8 cellular contexts compared by ENCODE assay signal in the genomic region with DNA sequence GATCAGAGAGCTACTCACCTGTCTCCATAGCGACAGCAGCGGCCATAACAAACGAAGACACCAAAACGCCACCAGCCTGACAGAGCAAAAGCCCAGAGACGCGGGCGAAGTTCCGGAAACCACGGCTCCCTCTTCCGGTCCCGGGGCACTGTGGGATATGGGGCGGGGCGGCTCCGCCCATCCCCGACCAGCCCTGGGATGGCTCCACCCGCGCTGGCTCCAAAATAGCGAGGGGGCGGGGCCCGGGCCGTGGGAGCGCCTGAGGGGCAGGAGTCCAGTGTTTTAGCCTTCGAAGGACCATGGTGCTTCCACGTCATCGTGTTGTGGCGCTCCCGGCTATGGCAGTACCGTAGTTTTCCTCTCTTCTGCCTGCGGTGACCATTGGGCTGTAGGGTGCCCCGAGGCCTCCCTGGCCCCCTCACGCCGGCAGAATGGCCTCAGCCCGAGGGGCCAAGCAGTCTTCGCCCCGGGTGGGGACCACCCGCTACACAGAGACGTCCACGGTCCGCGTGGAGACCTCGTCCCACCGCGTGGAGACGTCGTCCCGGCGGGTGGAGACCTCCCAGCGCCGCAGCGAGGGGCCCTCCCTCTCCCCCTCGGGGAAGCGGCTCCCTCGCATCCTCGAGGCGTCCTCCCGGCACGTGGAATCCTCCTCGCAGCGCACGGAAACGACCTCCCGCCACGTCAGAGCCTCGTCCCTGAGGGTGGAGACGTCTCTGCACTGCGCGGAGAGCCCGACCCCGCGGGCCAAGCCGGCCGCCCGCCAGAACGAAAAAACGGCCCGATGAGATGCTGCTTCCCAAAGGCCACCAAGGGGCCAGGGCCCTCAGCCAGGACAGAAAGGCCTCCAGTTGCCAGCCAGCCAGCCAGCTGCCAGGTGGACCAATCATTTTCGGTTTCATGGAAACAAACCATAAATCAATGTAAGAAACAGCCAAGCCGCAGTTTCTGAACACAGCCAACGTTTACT. TPM values are rescaled to one million over a fixed set of nuclear protein-coding genes. Genes with fewer than 3 reads are reported as not detected.
A peak's percentile ranks its signal among the peaks of the same experiment; 100 is the strongest.
DNase-seq lines count a peak whose midpoint lies in the region; ATAC-seq and TF ChIP-seq lines count a peak whose summit lies in the region.

C17orf100 (plus strand) TSS at position 280 of the 970 bp plus-strand sequence; CDS start at position 432, 152 bp downstream.
MED31 (minus strand) TSS at position 123 of the 970 bp plus-strand sequence; CDS start at position 46, 77 bp downstream.

- POLR2A ChIA-PET in naive thymus-derived CD4-positive, alpha-beta T cell (lab: Charles Lee): interaction anchor here (0.5 to 3.8 kb wide), 3 partner anchors 11 to 1595 kb away, joined by 3 to 51 read pairs (median 5); partner anchors contain the start of genes KIAA0753, TP53 and TXNDC17

- H3K27me3 Mint-ChIP-seq in activated T-helper 17 cell treated with anti-CD3 and anti-CD28 coated beads, Interleukin-2, amount 50 U/mL, for 72 hours: no peaks in the 10 kb centered on the region
- peaks cover 0 to 29% (median 0%) of the 10 kb centered on the region in 5 donors for H3K27me3 Mint-ChIP-seq in naive thymus-derived CD4-positive, alpha-beta T cell
- H3K27me3 Mint-ChIP-seq in stimulated activated memory B cell treated with anti-CD40 and anti-IgM and Interleukin-4, amounts not matched to agents 10 μg/mL and 1 μg/mL and 100 μg/mL, for 72 hours: no peaks in the 10 kb centered on the region

- H3K4me2 ChIP-seq in GM23248 (ENCODE audit: unreplicated experiment) (peak within 1 kb of the TSS; percentile 96), fibroblast of lung (ENCODE audit: extremely low read depth, insufficient read depth, low read length) (peak within 1 kb of the TSS; percentile 87)

- peaks cover 38% of the 10 kb centered on the region for H3K4me1 Mint-ChIP-seq in activated T-helper 17 cell treated with anti-CD3 and anti-CD28 coated beads, Interleukin-2, amount 50 U/mL, for 72 hours
- H3K4me1 Mint-ChIP-seq in naive thymus-derived CD4-positive, alpha-beta T cell: peaks cover 37 to 86% (median 75%) of the 10 kb centered on the region in 7 donors
- peaks cover 59% of the 10 kb centered on the region for H3K4me1 Mint-ChIP-seq in stimulated activated memory B cell treated with anti-CD40 and anti-IgM and Interleukin-4, amounts not matched to agents 10 μg/mL and 1 μg/mL and 100 μg/mL, for 72 hours

- peaks cover 47% of the 10 kb centered on the region for H3K36me3 Mint-ChIP-seq in activated T-helper 17 cell treated with anti-CD3 and anti-CD28 coated beads, Interleukin-2, amount 50 U/mL, for 72 hours (ENCODE audit: low read depth)
- peaks cover 0 to 18% (median 7%) of the 10 kb centered on the region in 5 donors for H3K36me3 Mint-ChIP-seq in naive thymus-derived CD4-positive, alpha-beta T cell
- H3K36me3 Mint-ChIP-seq in stimulated activated memory B cell treated with anti-CD40 and anti-IgM and Interleukin-4, amounts not matched to agents 10 μg/mL and 1 μg/mL and 100 μg/mL, for 72 hours: peaks cover 17% of the 10 kb centered on the region

- H4K20me1 ChIP-seq in GM23248 (ENCODE audit: insufficient read depth) (peaks cover 6% of the 10 kb centered on the region; the same call in 1 of the 2 replicates), fibroblast of lung (ENCODE audit: control insufficient read depth, extremely low read depth, insufficient read depth, low read length) (no peaks in the 10 kb centered on the region)

- H3K4me1 ChIP-seq in GM23248 (ENCODE audit: insufficient read depth) (peaks cover 25% of the 10 kb centered on the region; the same call in 1 of the 2 replicates), fibroblast of lung (ENCODE audit: control insufficient read depth, extremely low read depth, insufficient read depth, low read length) (peaks cover 4% of the 10 kb centered on the region)
- peaks cover 21 to 26% of the 10 kb centered on the region in 2 donors for H3K4me1 ChIP-seq in naive thymus-derived CD4-positive, alpha-beta T cell (ENCODE audit: control insufficient read depth in 2 of 2, insufficient read depth in 2 of 2, low read length in 2 of 2)

- in situ Hi-C loops in GM23248 (cut with MboI): no loop called here

- H3K79me2 ChIP-seq in GM23248 (ENCODE audit: insufficient read depth) (peaks cover 40% of the 10 kb centered on the region), fibroblast of lung (ENCODE audit: control insufficient read depth, insufficient read depth, low read length) (peaks cover 26% of the 10 kb centered on the region)

- H3K9ac ChIP-seq in GM23248 (peak within 1 kb of the TSS; percentile 97), fibroblast of lung (ENCODE audit: insufficient read depth, low read length) (peak within 1 kb of the TSS; percentile 76)

- H3K4me3 ChIP-seq in GM23248 (peak within 1 kb of the TSS; percentile 88), fibroblast of lung (replicated peaks in 1 of 4; ENCODE audit: control extremely low read depth in 1 of 4, insufficient read depth in 1 of 4, low read depth in 3 of 4, low read length in 4 of 4) (peak within 1 kb of the TSS; percentile 50 to 76 (median 70))
- peak within 1 kb of the TSS; percentile 99 for H3K4me3 ChIP-seq in naive thymus-derived CD4-positive, alpha-beta T cell (ENCODE audit: low read length)

- H3F3A ChIP-seq in GM23248 (ENCODE audit: insufficient read depth): peaks cover 22% of the 10 kb centered on the region

- CTCF ChIA-PET in naive thymus-derived CD4-positive, alpha-beta T cell (lab: Charles Lee): interaction anchor here (0.9 kb wide), 1 partner anchor 11 kb away, joined by 3 read pairs; the partner anchor contains the start of genes KIAA0753 and TXNDC17

- peak; percentile 89 for DNase-seq in DMS79 treated with DMSO at 0.1 percent for 48 hours (lab: John Stamatoyannopoulos, UW)
- peak; percentile 97 for DNase-seq in GM23248
- DNase-seq in LHCN-M2 (ENCODE audit: low read depth): peak; percentile 90
- DNase-seq in RPMI7951 (ENCODE audit: low read depth): peak; percentile 91
- DNase-seq in fibroblast of lung (ENCODE audit: low read depth in 2 of 2): peak; percentile 85 to 87
- peak; percentile 89 to 97 (median 93) for DNase-seq in naive thymus-derived CD4-positive, alpha-beta T cell

- H2AFZ ChIP-seq in GM23248: peak within 1 kb of the TSS; percentile 95
- peak within 1 kb of the TSS; percentile 93 for H2AFZ ChIP-seq in fibroblast of lung (ENCODE audit: low read length)

- peak within 1 kb of the TSS; percentile 97 for H3K4me3 Mint-ChIP-seq in activated T-helper 17 cell treated with anti-CD3 and anti-CD28 coated beads, Interleukin-2, amount 50 U/mL, for 72 hours
- peak within 1 kb of the TSS; percentile 89 to 100 (median 96) for H3K4me3 Mint-ChIP-seq in naive thymus-derived CD4-positive, alpha-beta T cell
- peak within 1 kb of the TSS; percentile 99 for H3K4me3 Mint-ChIP-seq in stimulated activated memory B cell treated with anti-CD40 and anti-IgM and Interleukin-4, amounts not matched to agents 10 μg/mL and 1 μg/mL and 100 μg/mL, for 72 hours

- peak within 1 kb of the TSS; percentile 99 for H3K27ac Mint-ChIP-seq in activated T-helper 17 cell treated with anti-CD3 and anti-CD28 coated beads, Interleukin-2, amount 50 U/mL, for 72 hours
- H3K27ac Mint-ChIP-seq in naive thymus-derived CD4-positive, alpha-beta T cell: peak within 1 kb of the TSS; percentile 97 to 100 (median 99)
- H3K27ac Mint-ChIP-seq in stimulated activated memory B cell treated with anti-CD40 and anti-IgM and Interleukin-4, amounts not matched to agents 10 μg/mL and 1 μg/mL and 100 μg/mL, for 72 hours: peak within 1 kb of the TSS; percentile 98

- intact Hi-C loops in naive thymus-derived CD4-positive, alpha-beta T cell (cut with micrococcal nuclease): loop anchor here (1.0 to 10.0 kb wide), 12 partner anchors 11 to 1707 kb away; partner anchors contain the start of genes DERL2 (in 2 of the 2), KIAA0753 (in 2 of the 2), MIS12 (in 2 of the 2) and ACADVL (in 1 of the 2)

- peak; percentile 97 for ATAC-seq in activated T-helper 17 cell treated with anti-CD3 and anti-CD28 coated beads, Interleukin-2, amount 50 U/mL, for 72 hours (replicated peaks)
- peak; percentile 96 for ATAC-seq in naive thymus-derived CD4-positive, alpha-beta T cell
- ATAC-seq in stimulated activated memory B cell treated with anti-CD40 and anti-IgM and Interleukin-4, amounts not matched to agents 10 μg/mL and 1 μg/mL and 100 μg/mL, for 72 hours: peak; percentile 98

- peaks cover 19% of the 10 kb centered on the region; the same call in 1 of the 2 replicates for H3K36me3 ChIP-seq in GM23248 (ENCODE audit: low read depth)
- H3K36me3 ChIP-seq in fibroblast of lung (ENCODE audit: control insufficient read depth, insufficient read depth, low read length): no peaks in the 10 kb centered on the region
- peaks cover 0 to 20% (median 19%) of the 10 kb centered on the region in 3 experiments for H3K36me3 ChIP-seq in naive thymus-derived CD4-positive, alpha-beta T cell (ENCODE audit: control insufficient read depth in 2 of 3, insufficient read depth in 3 of 3, low read length in 3 of 3)

- WGBS in GM23248 (ENCODE audit: low coverage in 1 of 2, low lambda C conversion rate in 2 of 2, missing lambda C conversion rate in 2 of 2), 2 experiments: 2 to 5% methylated on average over 45 to 71 of the region's 79 CpGs

- no peak for TF ChIP-seq CTCF in fibroblast of lung (conservative IDR thresholded peaks at IDR 0.05 in 1 of 2, IDR thresholded peaks at IDR 0.05 in 1 of 2; ENCODE audit: low read depth in 1 of 2, low read length in 2 of 2)

- no peaks in the 10 kb centered on the region for H3K9me3 Mint-ChIP-seq in activated T-helper 17 cell treated with anti-CD3 and anti-CD28 coated beads, Interleukin-2, amount 50 U/mL, for 72 hours
- H3K9me3 Mint-ChIP-seq in naive thymus-derived CD4-positive, alpha-beta T cell: peaks cover 0 to 2% (median 0%) of the 10 kb centered on the region in 11 donors
- no peaks in the 10 kb centered on the region for H3K9me3 Mint-ChIP-seq in stimulated activated memory B cell treated with anti-CD40 and anti-IgM and Interleukin-4, amounts not matched to agents 10 μg/mL and 1 μg/mL and 100 μg/mL, for 72 hours

- H3K9me3 ChIP-seq in GM23248 (ENCODE audit: low read depth) (no peaks in the 10 kb centered on the region), fibroblast of lung (ENCODE audit: control insufficient read depth, insufficient read depth, low read depth, low read length) (no peaks in the 10 kb centered on the region)
- no peaks in the 10 kb centered on the region for H3K9me3 ChIP-seq in naive thymus-derived CD4-positive, alpha-beta T cell (ENCODE audit: control insufficient read depth in 2 of 3, low read length in 3 of 3)

- peaks cover 12% of the 10 kb centered on the region for H3K27me3 ChIP-seq in GM23248 (replicated peaks; ENCODE audit: insufficient read depth)
- peaks cover 11% of the 10 kb centered on the region for H3K27me3 ChIP-seq in fibroblast of lung (ENCODE audit: control insufficient read depth, insufficient read depth, low read length)
- H3K27me3 ChIP-seq in naive thymus-derived CD4-positive, alpha-beta T cell (ENCODE audit: control insufficient read depth in 2 of 2, insufficient read depth in 2 of 2, low read length in 2 of 2): no peaks in the 10 kb centered on the region

- no peaks in the 10 kb centered on the region for H3K9me2 ChIP-seq in GM23248 (ENCODE audit: insufficient read depth)

- H3K27ac ChIP-seq in GM23248: peak within 1 kb of the TSS; percentile 94
- H3K27ac ChIP-seq in fibroblast of lung (ENCODE audit: insufficient read depth, low read length): peak within 1 kb of the TSS; percentile 87
- H3K27ac ChIP-seq in naive thymus-derived CD4-positive, alpha-beta T cell (ENCODE audit: low read depth, low read length): peak within 1 kb of the TSS; percentile 95

RNA-seq across cellular contexts. Expression of gene C17orf100, which starts in this region (rescaled TPM):
- total RNA-seq in GM23248 (2014; rRNA removed; shearing (Covaris generic)): 0.63 and 0.86 TPM in 2 replicates
- polyA plus RNA-seq in GM23248 (2016; fragmentation: Nextera tagmentation; extraction: Ambion mirVana): 5.2 and 5.5 TPM in 2 replicates
- total RNA-seq in LHCN-M2 (2014; rRNA removed): 0.45 and 0.92 TPM in 2 replicates
- polyA plus RNA-seq in LHCN-M2 (2012): 1.6 TPM
- 0.12 and 0.39 TPM in 2 replicates for total RNA-seq in RPMI7951 (2014; rRNA removed; shearing (Covaris generic))
- total RNA-seq in activated T-helper 17 cell treated with anti-CD3 and anti-CD28 coated beads, Interleukin-2, amount 50 U/mL, for 72 hours: 1 to 10 TPM; 1.1 to 3.0 TPM
- 0.26 and 0.33 TPM in 2 replicates for total RNA-seq in fibroblast of lung
- polyA plus RNA-seq in fibroblast of lung: 0.84 and 1.5 TPM in 2 replicates
- polyA plus RNA-seq in fibroblast of lung (2012): 1.3 and 1.5 TPM in 2 replicates
- polyA minus RNA-seq in fibroblast of lung (ENCODE audit: low replicate concordance): 0.51 TPM in 1 of 2 replicates, not detected in the other
- total RNA-seq in naive thymus-derived CD4-positive, alpha-beta T cell: 1 to 10 TPM; 1.9 to 6.1 (median 1.9) TPM
- 1 to 10 TPM; 6.1 to 9.5 TPM for polyA plus RNA-seq in naive thymus-derived CD4-positive, alpha-beta T cell

RNA-seq across cellular contexts. Expression of gene MED31, which starts in this region (rescaled TPM):
- 4.8 and 8.9 TPM in 2 replicates for total RNA-seq in GM23248 (2014; rRNA removed; shearing (Covaris generic))
- 64.9 and 70.0 TPM in 2 replicates for polyA plus RNA-seq in GM23248 (2016; fragmentation: Nextera tagmentation; extraction: Ambion mirVana)
- total RNA-seq in LHCN-M2 (2014; rRNA removed): 7.4 and 9.6 TPM in 2 replicates
- polyA plus RNA-seq in LHCN-M2 (2012): 20.5 TPM
- 20.3 and 24.5 TPM in 2 replicates for total RNA-seq in RPMI7951 (2014; rRNA removed; shearing (Covaris generic))
- 10 to 100 TPM; 17.5 to 20.2 TPM for total RNA-seq in activated T-helper 17 cell treated with anti-CD3 and anti-CD28 coated beads, Interleukin-2, amount 50 U/mL, for 72 hours
- 6.4 and 10.6 TPM in 2 replicates for total RNA-seq in fibroblast of lung
- 14.7 and 17.0 TPM in 2 replicates for polyA plus RNA-seq in fibroblast of lung
- 18.7 and 21.5 TPM in 2 replicates for polyA plus RNA-seq in fibroblast of lung (2012)
- polyA minus RNA-seq in fibroblast of lung (ENCODE audit: low replicate concordance): 0.94 and 3.1 TPM in 2 replicates
- 10 to 100 TPM; 21.4 to 41.2 (median 28.2) TPM for total RNA-seq in naive thymus-derived CD4-positive, alpha-beta T cell
- 10 to 100 TPM; 24.0 to 26.7 TPM for polyA plus RNA-seq in naive thymus-derived CD4-positive, alpha-beta T cell

Comparison
In these comparisons a context has a peak if more than half of its experiments do, and no peak if none do; other contexts are left out.
1. Peak in every context shown above with its lines: DNase-seq, ATAC-seq, H3K4me3 ChIP-seq and H3K27ac ChIP-seq.